ENCODE assay signal across 8 cellular contexts in the genomic region with DNA sequence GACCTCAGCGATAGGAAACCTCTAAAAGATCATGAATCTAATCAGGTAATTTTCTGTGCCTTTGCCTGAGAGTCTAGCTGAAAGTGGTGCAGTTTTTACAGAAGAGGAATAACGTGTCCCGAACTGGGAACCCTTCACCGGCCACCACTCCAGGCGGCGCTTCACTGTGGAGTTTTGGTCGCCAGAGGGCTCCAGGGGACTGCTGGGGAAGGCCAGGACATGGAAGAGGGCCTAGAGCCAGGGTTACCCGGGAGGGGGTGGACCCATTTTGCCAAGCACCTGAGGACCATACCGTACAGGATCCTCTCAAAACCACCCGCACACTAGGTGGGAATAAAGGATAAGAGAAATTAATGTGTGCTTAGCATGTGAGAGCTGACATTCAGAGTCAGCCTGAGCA. TPM values are rescaled to one million over a fixed set of nuclear protein-coding genes. Genes with fewer than 3 reads are reported as not detected.
DNase-seq lines count a peak whose midpoint lies in the region; ATAC-seq and TF ChIP-seq lines count a peak whose summit lies in the region.
"Not testable (repeated sequence)": the region's sequence is repeated elsewhere in the genome, so short reads cannot be mapped to it uniquely, and the experiment has no call there.

No MANE protein-coding gene starts in this region.

- not testable (repeated sequence) for H3K79me2 ChIP-seq in GM23338 (replicated peaks; ENCODE audit: insufficient read depth); MM.1S (ENCODE audit: low read length)

- not testable (repeated sequence) for H3K9me3 Mint-ChIP-seq in Calu3 (ENCODE audit: low read depth, unreplicated experiment); activated CD4-positive, alpha-beta T cell treated with anti-CD3 and anti-CD28 coated beads, Interleukin-2, amount 10 ng/mL, durations not matched to agents 24 days and 14 days
- H3K9me3 Mint-ChIP-seq in GM23338 = peaks cover 15% of the 10 kb centered on the region

- not testable (repeated sequence) for H3K4me2 ChIP-seq in GM23338; MM.1S (ENCODE audit: low read depth, low read length)

- intact Hi-C loops in Calu3 (cut with micrococcal nuclease; ENCODE audit: unreplicated experiment) = loop anchor here (2.0 kb wide), 1 partner anchor 171 kb away; no protein-coding TSS in a partner anchor
- intact Hi-C loops in activated CD4-positive, alpha-beta T cell treated with anti-CD3 and anti-CD28 coated beads, Interleukin-2, amount 10 ng/mL, durations not matched to agents 24 days and 14 days (cut with micrococcal nuclease); heart right ventricle (cut with DNase I): not testable (repeated sequence)

- not testable (repeated sequence) for H3K4me1 ChIP-seq in GM23338 (ENCODE audit: insufficient read depth); MM.1S (ENCODE audit: low read length); heart right ventricle

- H3K27me3 Mint-ChIP-seq in Calu3 (ENCODE audit: unreplicated experiment) = peaks cover 68% of the 10 kb centered on the region
- not testable (repeated sequence) for H3K27me3 Mint-ChIP-seq in GM23338 (ENCODE audit: insufficient read depth, low read depth, poor library complexity)
- H3K27me3 Mint-ChIP-seq in activated CD4-positive, alpha-beta T cell treated with anti-CD3 and anti-CD28 coated beads, Interleukin-2, amount 10 ng/mL, durations not matched to agents 24 days and 14 days = peaks cover 16% of the 10 kb centered on the region

- 26 to 32% methylated on average over 10 of the region's 10 CpGs for WGBS in heart right ventricle, 2 donors

- H3K27me3 ChIP-seq in GM23338 (ENCODE audit: insufficient read depth); MM.1S (replicated peaks; ENCODE audit: insufficient read depth, low read length): not testable (repeated sequence)
- peaks cover 0 to 21% (median 6%) of the 10 kb centered on the region in 7 donors for H3K27me3 ChIP-seq in heart right ventricle

- not testable (repeated sequence) for H3K36me3 ChIP-seq in GM23338 (ENCODE audit: insufficient read depth); MM.1S (replicated peaks; ENCODE audit: insufficient read depth, low read length); heart right ventricle

- not testable (repeated sequence) for H3K9me3 ChIP-seq in MM.1S (replicated peaks; ENCODE audit: insufficient read depth, low read length); heart right ventricle

- TF ChIP-seq CTCF in Calu3 (IDR thresholded peaks at IDR 0.05; ENCODE audit: unreplicated experiment) (peak; percentile 64), GM23338 (conservative IDR thresholded peaks at IDR 0.05; ENCODE audit: low read depth in 2 of 2) (peak; percentile 74 to 80), MM.1S (IDR thresholded peaks at IDR 0.05; ENCODE audit: low read length) (peak; percentile 42), heart right ventricle (IDR thresholded peaks at IDR 0.05) (peak in 7 of 9 donors; percentile 33 to 55 (median 42))

- DNase-seq in Calu3 (peak; percentile 74), GM23338 (ENCODE audit: low spot score) (peak; percentile 70), dermis microvascular lymphatic vessel endothelial cell (ENCODE audit: low read depth in 2 of 2) (peak; percentile 1 to 22), heart right ventricle (peak; percentile 12 to 27), lung microvascular endothelial cell (ENCODE audit: low read depth in 2 of 2) (peak; percentile 30 to 45)
- not testable (repeated sequence) for DNase-seq in MM.1S
- DNase-seq in activated CD4-positive, alpha-beta T cell treated with anti-CD3 and anti-CD28 coated beads, Interleukin-2, amount 10 ng/mL, durations not matched to agents 24 days and 14 days = peak; percentile 61
- peak; percentile 11 for DNase-seq in stimulated activated CD4-positive, alpha-beta T cell treated with anti-CD3 and anti-CD28 coated beads, Interleukin-15, amount 100 ng/mL, for 24 hours

- not testable (repeated sequence) for H3F3A ChIP-seq in GM23338 (replicated peaks; ENCODE audit: low read depth); MM.1S (ENCODE audit: insufficient read depth, low read length)

- not testable (repeated sequence) for H3K27ac Mint-ChIP-seq in Calu3 (ENCODE audit: unreplicated experiment); GM23338; activated CD4-positive, alpha-beta T cell treated with anti-CD3 and anti-CD28 coated beads, Interleukin-2, amount 10 ng/mL, durations not matched to agents 24 days and 14 days

- not testable (repeated sequence) for H3K9ac ChIP-seq in MM.1S (ENCODE audit: low read length)

- ATAC-seq in GM23338 = peak; percentile 100
- ATAC-seq in heart right ventricle = peak in 4 of 8 donors; percentile 53 to 64 (median 58)

- not testable (repeated sequence) for H3K36me3 Mint-ChIP-seq in Calu3 (ENCODE audit: insufficient read depth, unreplicated experiment); activated CD4-positive, alpha-beta T cell treated with anti-CD3 and anti-CD28 coated beads, Interleukin-2, amount 10 ng/mL, durations not matched to agents 24 days and 14 days (ENCODE audit: low read depth)
- peaks cover 11% of the 10 kb centered on the region for H3K36me3 Mint-ChIP-seq in GM23338 (ENCODE audit: low read depth)

- CTCF ChIA-PET in Calu3 (lab: Charles Lee) = interaction anchor here (1.0 kb wide), 1 partner anchor 22 kb away, joined by 3 read pairs; no protein-coding TSS in a partner anchor

- not testable (repeated sequence) for BruUV-seq in Calu3 (replicated peaks; lab: Mats Ljungman, UMichigan)

- H2AFZ ChIP-seq in GM23338; MM.1S (ENCODE audit: low read length): not testable (repeated sequence)

- H3K4me3 Mint-ChIP-seq in Calu3 (ENCODE audit: low read depth, unreplicated experiment); GM23338; activated CD4-positive, alpha-beta T cell treated with anti-CD3 and anti-CD28 coated beads, Interleukin-2, amount 10 ng/mL, durations not matched to agents 24 days and 14 days: not testable (repeated sequence)

- not testable (repeated sequence) for H3K27ac ChIP-seq in GM23338 (ENCODE audit: low read depth); MM.1S (ENCODE audit: low read length); heart right ventricle

- H3K4me1 Mint-ChIP-seq in Calu3 (ENCODE audit: low read depth, unreplicated experiment); GM23338; activated CD4-positive, alpha-beta T cell treated with anti-CD3 and anti-CD28 coated beads, Interleukin-2, amount 10 ng/mL, durations not matched to agents 24 days and 14 days: not testable (repeated sequence)

- H3K9me2 ChIP-seq in GM23338 (ENCODE audit: insufficient read depth); MM.1S (replicated peaks; ENCODE audit: insufficient read depth, low read length): not testable (repeated sequence)

- not testable (repeated sequence) for H3K4me3 ChIP-seq in GM23338; MM.1S (ENCODE audit: low read length); heart right ventricle

- H4K20me1 ChIP-seq in GM23338 (replicated peaks; ENCODE audit: insufficient read depth); MM.1S (ENCODE audit: insufficient read depth, low read length): not testable (repeated sequence)

RNA-seq across cellular contexts. Expression of gene TFRC, which starts 55.8 kb away (rescaled TPM):
- 425 and 457 TPM in 2 replicates for total RNA-seq in Calu3 (2022)
- total RNA-seq in GM23338 (2014; rRNA removed; shearing (Covaris generic)) = 179 and 187 TPM in 2 replicates
- 29.3 and 35.5 TPM in 2 replicates for polyA plus RNA-seq in GM23338 (2016; fragmentation: Nextera tagmentation; extraction: Ambion mirVana)
- 725 and 748 TPM in 2 replicates for total RNA-seq in activated CD4-positive, alpha-beta T cell treated with anti-CD3 and anti-CD28 coated beads, Interleukin-2, amount 10 ng/mL, durations not matched to agents 24 days and 14 days
- total RNA-seq in dermis microvascular lymphatic vessel endothelial cell = 99.6 and 160 TPM in 2 replicates
- total RNA-seq in heart right ventricle = 100 to 1,000 TPM in 5 of 10 donors, 10 to 100 TPM in 5; 58.8 to 300 (median 104) TPM
- 10 to 100 TPM; 25.7 to 40.5 TPM for polyA plus RNA-seq in heart right ventricle
- total RNA-seq in lung microvascular endothelial cell = 137 and 139 TPM in 2 replicates
